ENCODE assay signal across 1 cellular context in the genomic region with DNA sequence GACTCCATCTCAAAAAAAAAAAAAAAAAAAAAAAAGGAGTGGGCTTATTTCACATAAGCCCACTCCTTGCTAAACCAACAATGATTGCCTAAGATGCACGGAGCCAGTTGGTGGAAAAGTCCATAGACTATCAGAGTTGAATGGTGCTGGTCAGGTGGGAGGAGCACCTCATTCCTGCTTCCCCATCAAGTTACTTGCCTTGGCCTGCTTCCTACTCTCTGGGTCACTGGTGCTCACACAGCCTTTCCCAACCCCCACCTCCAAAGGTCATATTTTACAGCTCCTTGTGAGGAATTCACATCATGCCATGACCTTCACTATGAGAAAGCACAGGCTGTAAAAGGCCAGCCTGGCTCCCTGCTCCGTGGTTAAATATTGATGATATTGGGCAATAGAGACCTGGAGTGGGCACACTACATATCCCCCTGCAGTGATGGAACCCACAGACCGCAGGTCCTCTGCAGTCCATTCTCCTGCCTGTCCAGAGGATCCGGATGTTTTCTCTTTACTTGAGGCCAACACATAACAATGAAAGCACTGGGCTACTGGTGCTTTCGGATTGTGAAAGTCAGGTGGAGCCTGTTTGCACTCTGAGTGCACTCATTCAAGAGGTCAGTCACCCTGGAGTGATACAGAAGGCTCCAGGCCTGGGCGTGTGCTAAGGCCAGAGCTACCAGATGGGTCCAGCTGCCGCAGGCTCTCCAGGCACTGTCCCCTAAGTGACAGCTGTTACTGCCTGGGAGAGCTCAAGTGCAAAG.
TF ChIP-seq lines count a peak whose summit lies in the region.

A gene (plus strand): TSS at position 664 of the 758 bp plus-strand sequence. CDS start 4,618 bp downstream, outside the sequence.

TF ChIP-seq in A549, 52 proteins besides CTCF, POLR2A, EP300 and RAD21 (continued from another document):
- TF ChIP-seq, protein P1, sequence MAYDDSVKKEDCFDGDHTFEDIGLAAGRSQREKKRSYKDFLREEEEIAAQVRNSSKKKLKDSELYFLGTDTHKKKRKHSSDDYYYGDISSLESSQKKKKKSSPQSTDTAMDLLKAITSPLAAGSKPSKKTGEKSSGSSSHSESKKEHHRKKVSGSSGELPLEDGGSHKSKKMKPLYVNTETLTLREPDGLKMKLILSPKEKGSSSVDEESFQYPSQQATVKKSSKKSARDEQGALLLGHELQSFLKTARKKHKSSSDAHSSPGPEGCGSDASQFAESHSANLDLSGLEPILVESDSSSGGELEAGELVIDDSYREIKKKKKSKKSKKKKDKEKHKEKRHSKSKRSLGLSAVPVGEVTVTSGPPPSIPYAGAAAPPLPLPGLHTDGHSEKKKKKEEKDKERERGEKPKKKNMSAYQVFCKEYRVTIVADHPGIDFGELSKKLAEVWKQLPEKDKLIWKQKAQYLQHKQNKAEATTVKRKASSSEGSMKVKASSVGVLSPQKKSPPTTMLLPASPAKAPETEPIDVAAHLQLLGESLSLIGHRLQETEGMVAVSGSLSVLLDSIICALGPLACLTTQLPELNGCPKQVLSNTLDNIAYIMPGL (CRISPR knock-in tag; IDR thresholded peaks at IDR 0.05; ENCODE audit: borderline replicate concordance): no peak
- TF ChIP-seq CBX8 (IDR thresholded peaks at IDR 0.05) (no peak), JUN (IDR thresholded peaks at IDR 0.05) (peak; percentile 29 to 49; a peak in 4 of 5 replicates), MYC (IDR thresholded peaks at IDR 0.05; ENCODE audit: borderline replicate concordance, low read length) (0 out of 2 replicates have a peak, but pooled peaks have one; percentile 51), ZNF302 (CRISPR knock-in tag; IDR thresholded peaks at IDR 0.05) (no peak), POLR2AphosphoS2 (conservative IDR thresholded peaks at IDR 0.05; ENCODE audit: low read length) (no peak)
TF ChIP-seq in A549: peak in this region for 6.
